In genomic region chr7:24902276-24902675, GRCh38 we compare ENCODE assay signal across 1 cellular context.
TF ChIP-seq lines count a peak whose summit lies in the region.

No MANE protein-coding gene starts in this region.

TF ChIP-seq in K562, 482 proteins besides CTCF, POLR2A, EP300 and RAD21 (continued from another document):
- TF ChIP-seq E2F1 (CRISPR knock-in tag; IDR thresholded peaks at IDR 0.05) (no peak), ZNF586 (CRISPR knock-in tag; conservative IDR thresholded peaks at IDR 0.05) (no peak), ZNF408 (CRISPR knock-in tag; IDR thresholded peaks at IDR 0.05; ENCODE audit: low read depth) (no peak), CEBPG (CRISPR knock-in tag; IDR thresholded peaks at IDR 0.05) (no peak), CEBPG (tag; conservative IDR thresholded peaks at IDR 0.05 in 1 of 2, IDR thresholded peaks at IDR 0.05 in 1 of 2) (0 out of 4 replicates have a peak, but pooled peaks of 1 of the 2 experiments have one; percentile 30), SAFB2 (IDR thresholded peaks at IDR 0.05; ENCODE audit: borderline replicate concordance, low read depth, low read length, severe bottlenecking) (no peak), TBP (optimal IDR thresholded peaks at IDR 0.05; ENCODE audit: low read depth, low read length) (no peak), SMAD4 (CRISPR knock-in tag; conservative IDR thresholded peaks at IDR 0.05) (no peak), ATF3 (IDR thresholded peaks at IDR 0.05) (0 out of 2 replicates have a peak, but pooled peaks have one; percentile 23), ATF3 (CRISPR knock-in tag; conservative IDR thresholded peaks at IDR 0.05) (no peak)
